8 cellular contexts compared by ENCODE assay signal in the genomic region with DNA sequence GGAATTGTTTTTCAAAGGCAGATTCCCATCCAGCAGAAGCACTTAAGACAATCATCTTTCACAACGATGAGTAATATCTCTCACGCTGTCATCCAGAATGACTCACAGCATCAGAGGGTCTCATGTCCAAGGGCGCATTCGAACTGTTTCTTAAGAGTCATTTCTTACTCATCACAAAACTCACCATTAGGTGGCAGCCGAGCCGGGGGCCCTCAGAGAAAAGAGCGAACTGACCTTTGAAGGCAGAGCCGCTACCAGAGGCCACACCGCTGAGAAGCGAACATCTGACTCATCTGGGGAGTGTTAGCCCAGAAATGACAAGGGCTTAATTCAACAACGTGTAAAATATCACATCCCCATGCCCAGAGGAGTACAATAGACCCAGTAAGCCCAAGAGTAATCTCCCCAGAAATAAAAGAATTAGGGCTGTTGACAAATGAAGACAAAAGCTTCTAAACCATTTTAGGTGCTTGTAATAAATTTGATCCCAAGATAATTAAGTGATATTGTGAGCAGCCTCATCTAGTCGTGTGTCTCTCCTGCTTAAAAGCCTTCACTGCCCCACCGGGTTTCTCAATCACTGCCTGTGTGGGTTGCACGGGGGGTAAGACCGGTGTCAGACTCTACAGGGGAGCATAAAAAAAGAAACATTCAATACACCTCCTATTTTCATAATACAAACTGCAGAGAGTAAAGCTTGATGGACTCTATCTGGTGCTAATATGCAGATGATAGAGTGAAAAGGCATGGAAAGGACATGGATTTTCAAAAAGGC.
A peak's percentile ranks its signal among the peaks of the same experiment; 100 is the strongest.
DNase-seq lines count a peak whose midpoint lies in the region; ATAC-seq, FAIRE-seq and TF ChIP-seq lines count a peak whose summit lies in the region.

No MANE protein-coding gene starts in this region.

- POLR2A ChIA-PET in T-cell (lab: Charles Lee), result interaction anchor here in 1 of 2 donors (0.7 kb wide), 1 partner anchor 18 kb away, joined by 3 read pairs; no protein-coding TSS in a partner anchor

- no peak overlapping the region for H2AFZ ChIP-seq in astrocyte (ENCODE audit: low read depth, low read length)

- H3K36me3 Mint-ChIP-seq in T-cell (peaks cover 2% of the 10 kb centered on the region), astrocyte (ENCODE audit: low read depth, unreplicated experiment) (no peaks in the 10 kb centered on the region)

- CTCF ChIA-PET in T-cell (lab: Charles Lee), result interaction anchor here in 1 of 2 donors (1.1 to 1.3 kb wide), 2 partner anchors 19 to 416 kb away, joined by 5 to 7 read pairs; no protein-coding TSS in a partner anchor

- no peaks in the 10 kb centered on the region for H3K27me3 ChIP-seq in astrocyte (ENCODE audit: insufficient read depth, low read length)

- peak overlapping the region; percentile 3 for H3K4me3 ChIP-seq in astrocyte (ENCODE audit: insufficient read depth, low read depth, low read length)

- H3K9me3 Mint-ChIP-seq in T-cell, result peaks cover 0 to 2% (median 0%) of the 10 kb centered on the region in 3 donors
- peaks cover 1% of the 10 kb centered on the region for H3K9me3 Mint-ChIP-seq in astrocyte (ENCODE audit: unreplicated experiment)

- FAIRE-seq in astrocyte (lab: Jason Lieb, UNC), result peak; percentile 91

- peak overlapping the region; percentile 64 for H3K9ac ChIP-seq in astrocyte (ENCODE audit: low read length)

- H3K27me3 Mint-ChIP-seq in T-cell (no peaks in the 10 kb centered on the region), astrocyte (ENCODE audit: low read depth, unreplicated experiment) (no peaks in the 10 kb centered on the region)

- H3K27ac Mint-ChIP-seq in T-cell, result no peak overlapping the region
- peak overlapping the region; percentile 85 for H3K27ac Mint-ChIP-seq in astrocyte (ENCODE audit: unreplicated experiment)

- peaks cover 23% of the 10 kb centered on the region for H3K4me1 ChIP-seq in astrocyte (ENCODE audit: insufficient read depth, low read length)

- H3K4me3 Mint-ChIP-seq in T-cell (peak overlapping the region in 2 of 3 donors; percentile 7 to 28), astrocyte (ENCODE audit: unreplicated experiment) (peak overlapping the region; percentile 23)

- H3K36me3 ChIP-seq in astrocyte (ENCODE audit: insufficient read depth, low read length), result no peaks in the 10 kb centered on the region

- peak overlapping the region; percentile 70 for H3K4me2 ChIP-seq in astrocyte (ENCODE audit: low read length)

- no peaks in the 10 kb centered on the region for H3K79me2 ChIP-seq in astrocyte (ENCODE audit: insufficient read depth, low read length)

- H3K4me1 Mint-ChIP-seq in T-cell, result peaks cover 0 to 13% (median 12%) of the 10 kb centered on the region in 3 donors
- H3K4me1 Mint-ChIP-seq in astrocyte (ENCODE audit: low read depth, unreplicated experiment), result peaks cover 26% of the 10 kb centered on the region

- ATAC-seq in GM19372 (IDR thresholded peaks at IDR 0.05; ENCODE audit: low read depth, unreplicated experiment) (peak; percentile 97), HG03432 (IDR thresholded peaks at IDR 0.05; ENCODE audit: unreplicated experiment) (peak; percentile 98), T-cell (replicated peaks in 1 of 4) (peak; percentile 34 to 82 (median 66))

- peak; percentile 68 for DNase-seq in Ammon's horn (ENCODE audit: low spot score)
- peak in 16 of 34 experiments; percentile 5 to 47 (median 13) for DNase-seq in T-cell
- peak; percentile 96 for DNase-seq in astrocyte (ENCODE audit: low read depth)
- peak in 35 of 51 donors; percentile 3 to 75 (median 35) for DNase-seq in hypothalamus (lab: John Stamatoyannopoulos, UW)
- DNase-seq in smooth muscle cell of the brain vasculature (ENCODE audit: low read depth, low spot score), result peak; percentile 98
- DNase-seq in NCI-H2081 treated with DMSO at 0.1 percent for 48 hours (lab: John Stamatoyannopoulos, UW), result no peak

- H3K27ac ChIP-seq in astrocyte (ENCODE audit: low read depth, low read length), result peak overlapping the region; percentile 84

- TF ChIP-seq CTCF in astrocyte (IDR thresholded peaks at IDR 0.05; ENCODE audit: insufficient read depth, low read depth, low read length), result peak; percentile 59

- H4K20me1 ChIP-seq in astrocyte (ENCODE audit: insufficient read depth, low read length), result no peaks in the 10 kb centered on the region

- H3K9me3 ChIP-seq in astrocyte (ENCODE audit: insufficient read depth, low read depth, low read length), result no peaks in the 10 kb centered on the region
